ENCODE assay signal across 18 cellular contexts in the genomic region with DNA sequence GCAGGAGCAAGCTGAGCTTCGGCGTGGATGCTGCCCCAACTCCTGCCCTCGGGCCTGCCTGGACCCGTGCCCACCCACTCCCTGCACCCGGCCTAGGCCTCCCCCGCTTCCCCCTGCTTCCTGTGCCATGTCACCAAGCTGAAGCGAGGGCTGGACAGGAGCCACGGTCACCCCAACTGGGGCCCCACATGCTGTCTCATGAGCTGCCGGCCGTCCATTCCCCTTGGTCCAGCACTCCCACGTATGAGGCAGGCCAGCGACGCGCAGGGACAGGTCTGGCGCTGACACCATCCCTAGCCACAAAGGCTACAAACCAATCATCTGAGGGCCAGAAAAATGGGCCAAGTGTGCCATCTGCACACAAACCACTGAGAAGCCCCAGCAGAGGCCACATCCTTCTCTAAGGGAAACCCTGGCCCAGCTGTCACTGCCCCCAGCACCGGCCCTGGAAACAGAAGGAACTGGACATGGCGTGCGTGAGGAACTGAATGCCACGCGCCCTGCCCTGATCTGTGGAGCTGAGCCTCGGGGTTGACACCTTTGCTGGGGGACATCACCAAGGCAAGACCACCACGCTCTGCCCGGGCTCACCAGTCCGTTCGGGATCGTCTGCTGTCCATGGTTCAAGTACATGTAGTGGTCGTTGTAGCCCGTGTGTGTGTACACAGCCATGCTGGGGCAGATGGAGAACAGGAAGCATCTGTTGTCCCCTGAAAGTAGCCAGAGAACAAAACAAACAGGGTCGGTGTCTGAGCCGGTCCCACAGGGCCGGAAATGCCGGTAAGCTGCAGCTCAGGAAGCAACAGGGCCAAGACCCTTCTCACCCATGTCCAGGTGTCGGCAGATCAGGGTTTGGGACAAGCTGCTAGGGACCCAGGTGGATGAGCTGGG. TPM values are rescaled to one million over a fixed set of nuclear protein-coding genes. Genes with fewer than 3 reads are reported as not detected.
DNase-seq lines count a peak whose midpoint lies in the region; ATAC-seq and TF ChIP-seq lines count a peak whose summit lies in the region.
"Had no signal": no experiment of that assay in that cellular context is flagged by ENCODE, and none has a peak within 500 bp of the region (broad histone marks: within the 10 kb centered on the region; RNA-seq: fewer than 3 reads in every experiment).

No MANE protein-coding gene starts in this region.

- no peak overlapping the region for H3K27ac Mint-ChIP-seq in activated naive CD8-positive, alpha-beta T cell treated with anti-CD3 and anti-CD28 coated beads, Interleukin-2, amount 10 ng/mL, durations not matched to agents 7 days and 5 days
- no peak overlapping the region for H3K27ac Mint-ChIP-seq in activated naive CD8-positive, alpha-beta T cell treated with anti-CD3 and anti-CD28 coated beads, Interleukin-2, amount 50 U/mL, for 24 hours
- peak overlapping the region in 3 of 5 experiments; percentile 72 to 82 (median 72) for H3K27ac Mint-ChIP-seq in brain
- H3K27ac Mint-ChIP-seq in type B pancreatic cell, result no peak overlapping the region
- H3K27ac Mint-ChIP-seq: activated naive CD4-positive, alpha-beta T cell treated with anti-CD3 and anti-CD28 coated beads for 36 hours; T-helper 2 cell treated with Interferon-gamma antibody and Interleukin-4, amounts not matched to agents 5 μg/mL and 100 μg/mL, for 36 hours had no signal

- no peak for TF ChIP-seq POLR2A in esophagus squamous epithelium (IDR thresholded peaks at IDR 0.05)

- POLR2A ChIA-PET in activated naive CD8-positive, alpha-beta T cell treated with anti-CD3 and anti-CD28 coated beads, Interleukin-2, amount 10 ng/mL, durations not matched to agents 7 days and 5 days (lab: Charles Lee), result no interaction called here

- no peak overlapping the region for H3K4me3 Mint-ChIP-seq in activated naive CD8-positive, alpha-beta T cell treated with anti-CD3 and anti-CD28 coated beads, Interleukin-2, amount 10 ng/mL, durations not matched to agents 7 days and 5 days
- H3K4me3 Mint-ChIP-seq in activated naive CD8-positive, alpha-beta T cell treated with anti-CD3 and anti-CD28 coated beads, Interleukin-2, amount 50 U/mL, for 24 hours, result no peak overlapping the region
- H3K4me3 Mint-ChIP-seq in brain (no peak overlapping the region), type B pancreatic cell (no peak overlapping the region)
- H3K4me3 Mint-ChIP-seq: activated naive CD4-positive, alpha-beta T cell treated with anti-CD3 and anti-CD28 coated beads for 36 hours; T-helper 2 cell treated with Interferon-gamma antibody and Interleukin-4, amounts not matched to agents 5 μg/mL and 100 μg/mL, for 36 hours had no signal

- TF ChIP-seq CTCF in brain (conservative IDR thresholded peaks at IDR 0.05) (no peak), type B pancreatic cell (conservative IDR thresholded peaks at IDR 0.05) (no peak), esophagus squamous epithelium (IDR thresholded peaks at IDR 0.05) (no peak)

- peaks cover 46% of the 10 kb centered on the region for H3K36me3 Mint-ChIP-seq in activated naive CD8-positive, alpha-beta T cell treated with anti-CD3 and anti-CD28 coated beads, Interleukin-2, amount 10 ng/mL, durations not matched to agents 7 days and 5 days
- H3K36me3 Mint-ChIP-seq in activated naive CD8-positive, alpha-beta T cell treated with anti-CD3 and anti-CD28 coated beads, Interleukin-2, amount 50 U/mL, for 24 hours (ENCODE audit: low read depth), result no peaks in the 10 kb centered on the region
- H3K36me3 Mint-ChIP-seq in brain, result peaks cover 46% of the 10 kb centered on the region
- peaks cover 19% of the 10 kb centered on the region for H3K36me3 Mint-ChIP-seq in type B pancreatic cell

- no peak for ATAC-seq in activated naive CD8-positive, alpha-beta T cell treated with anti-CD3 and anti-CD28 coated beads, Interleukin-2, amount 10 ng/mL, durations not matched to agents 7 days and 5 days (ENCODE audit: low read depth)
- no peak for ATAC-seq in activated naive CD8-positive, alpha-beta T cell treated with anti-CD3 and anti-CD28 coated beads, Interleukin-2, amount 50 U/mL, for 24 hours
- ATAC-seq in GM18520 (IDR thresholded peaks at IDR 0.05; ENCODE audit: unreplicated experiment), result no peak
- ATAC-seq: activated CD4-positive, CD25-positive, alpha-beta regulatory T cell treated with anti-CD3 and anti-CD28 coated beads, Interleukin-2, amount 50 U/mL, for 24 hours; GM12878; heart left ventricle had no signal

- no peak overlapping the region for H3K4me3 ChIP-seq in esophagus squamous epithelium
- H3K4me3 ChIP-seq: GM12878, GM23248, heart left ventricle had no signal

- intact Hi-C loops in esophagus squamous epithelium (cut with DNase I), result loop anchor here (10.0 kb wide), 1 partner anchor 207 kb away; no protein-coding TSS in a partner anchor

- no peaks in the 10 kb centered on the region for H3K9me3 Mint-ChIP-seq in activated naive CD8-positive, alpha-beta T cell treated with anti-CD3 and anti-CD28 coated beads, Interleukin-2, amount 10 ng/mL, durations not matched to agents 7 days and 5 days
- no peaks in the 10 kb centered on the region for H3K9me3 Mint-ChIP-seq in activated naive CD8-positive, alpha-beta T cell treated with anti-CD3 and anti-CD28 coated beads, Interleukin-2, amount 50 U/mL, for 24 hours
- H3K9me3 Mint-ChIP-seq in brain, result no peaks in the 10 kb centered on the region
- no peaks in the 10 kb centered on the region for H3K9me3 Mint-ChIP-seq in type B pancreatic cell
- H3K9me3 Mint-ChIP-seq: activated naive CD4-positive, alpha-beta T cell treated with anti-CD3 and anti-CD28 coated beads for 36 hours; T-helper 2 cell treated with Interferon-gamma antibody and Interleukin-4, amounts not matched to agents 5 μg/mL and 100 μg/mL, for 36 hours had no signal

- H3K27ac ChIP-seq in esophagus squamous epithelium, result no peak overlapping the region
- H3K27ac ChIP-seq: GM23248, heart left ventricle, neutrophil had no signal

- H3K36me3 ChIP-seq in esophagus squamous epithelium, result peaks cover 23 to 99% (median 32%) of the 10 kb centered on the region in 3 donors

- H3K4me1 Mint-ChIP-seq in activated naive CD8-positive, alpha-beta T cell treated with anti-CD3 and anti-CD28 coated beads, Interleukin-2, amount 10 ng/mL, durations not matched to agents 7 days and 5 days, result no peaks in the 10 kb centered on the region
- H3K4me1 Mint-ChIP-seq in activated naive CD8-positive, alpha-beta T cell treated with anti-CD3 and anti-CD28 coated beads, Interleukin-2, amount 50 U/mL, for 24 hours, result peaks cover 8% of the 10 kb centered on the region
- H3K4me1 Mint-ChIP-seq in brain (peaks cover 18% of the 10 kb centered on the region), type B pancreatic cell (ENCODE audit: unreplicated experiment) (peaks cover 18% of the 10 kb centered on the region)

- no peaks in the 10 kb centered on the region for H3K9me3 ChIP-seq in esophagus squamous epithelium
- H3K9me3 ChIP-seq: heart left ventricle, neutrophil had no signal

- H3K27me3 Mint-ChIP-seq in activated naive CD8-positive, alpha-beta T cell treated with anti-CD3 and anti-CD28 coated beads, Interleukin-2, amount 10 ng/mL, durations not matched to agents 7 days and 5 days, result no peaks in the 10 kb centered on the region
- H3K27me3 Mint-ChIP-seq in activated naive CD8-positive, alpha-beta T cell treated with anti-CD3 and anti-CD28 coated beads, Interleukin-2, amount 50 U/mL, for 24 hours, result no peaks in the 10 kb centered on the region
- H3K27me3 Mint-ChIP-seq in brain (no peaks in the 10 kb centered on the region), type B pancreatic cell (no peaks in the 10 kb centered on the region)

- no peaks in the 10 kb centered on the region for H3K27me3 ChIP-seq in esophagus squamous epithelium
- H3K27me3 ChIP-seq: heart left ventricle, neutrophil had no signal

- peak; percentile 20 for DNase-seq in activated naive CD8-positive, alpha-beta T cell treated with anti-CD3 and anti-CD28 coated beads, Interleukin-2, amount 10 ng/mL, durations not matched to agents 7 days and 5 days
- no peak for DNase-seq in activated naive CD8-positive, alpha-beta T cell treated with anti-CD3 and anti-CD28 coated beads, Interleukin-2, amount 50 U/mL, for 24 hours
- DNase-seq in islet precursor cell (peak; percentile 47), type B pancreatic cell (ENCODE audit: extremely low spot score, unreplicated experiment) (peak; percentile 67), esophagus squamous epithelium (lab: John Stamatoyannopoulos, UW) (no peak)
- DNase-seq in stimulated activated CD8-positive, alpha-beta memory T cell treated with anti-CD3 and anti-CD28 coated beads, Interleukin-4, amount 100 ng/mL, for 48 hours, result no peak
- DNase-seq: activated naive CD4-positive, alpha-beta T cell treated with anti-CD3 and anti-CD28 coated beads for 36 hours; GM23248; mesendoderm; NCI-H1930; NCI-H446 treated with DMSO at 0.1 percent for 48 hours had no signal

- H3K4me1 ChIP-seq in esophagus squamous epithelium, result no peaks in the 10 kb centered on the region

- 74 to 78% methylated on average over 7 to 16 of the region's 33 CpGs for whole genome bisulfite sequencing in esophagus squamous epithelium, 2 donors

RNA-seq across cellular contexts. Expression of a gene that starts 22.2 kb away (rescaled TPM):
- total RNA-seq in activated naive CD8-positive, alpha-beta T cell treated with anti-CD3 and anti-CD28 coated beads, Interleukin-2, amount 10 ng/mL, durations not matched to agents 7 days and 5 days, result 10 to 100 TPM; 95.7 to 98.3 TPM
- polyA plus RNA-seq in brain (ENCODE audit: insufficient read depth, low read depth, low replicate concordance), result 10.8 TPM
- total RNA-seq in type B pancreatic cell (ENCODE audit: low replicate concordance) (28.5 and 30.3 TPM in 2 replicates), esophagus squamous epithelium (10 to 100 TPM; 20.2 to 35.9 (median 29.9) TPM)

Comparison
In these comparisons a context has a peak if more than half of its experiments do, and no peak if none do; other contexts are left out.
1. DNase-seq: peak in activated naive CD8-positive, alpha-beta T cell treated with anti-CD3 and anti-CD28 coated beads, Interleukin-2, amount 10 ng/mL, durations not matched to agents 7 days and 5 days (single experiment), islet precursor cell (single experiment) and type B pancreatic cell (single experiment); none in activated naive CD8-positive, alpha-beta T cell treated with anti-CD3 and anti-CD28 coated beads, Interleukin-2, amount 50 U/mL, for 24 hours (single experiment), stimulated activated CD8-positive, alpha-beta memory T cell treated with anti-CD3 and anti-CD28 coated beads, Interleukin-4, amount 100 ng/mL, for 48 hours (single experiment) and esophagus squamous epithelium (single experiment).
2. H3K27ac Mint-ChIP-seq: peak in brain (3 of 5); none in activated naive CD8-positive, alpha-beta T cell treated with anti-CD3 and anti-CD28 coated beads, Interleukin-2, amount 10 ng/mL, durations not matched to agents 7 days and 5 days (single experiment), activated naive CD8-positive, alpha-beta T cell treated with anti-CD3 and anti-CD28 coated beads, Interleukin-2, amount 50 U/mL, for 24 hours (single experiment) and type B pancreatic cell (single experiment).